ENCODE assay signal across 15 cellular contexts in genomic region chr17:56317351-56318208, GRCh38.
A peak's percentile ranks its signal among the peaks of the same experiment; 100 is the strongest.
DNase-seq lines count a peak whose midpoint lies in the region; ATAC-seq and TF ChIP-seq lines count a peak whose summit lies in the region.
"Had no signal": no experiment of that assay in that cellular context is flagged by ENCODE, and none has a peak within 500 bp of the region (broad histone marks: within the 10 kb centered on the region; RNA-seq: fewer than 3 reads in every experiment).

No MANE protein-coding gene starts in this region.

- H3K79me2 ChIP-seq in DND-41 (ENCODE audit: insufficient read depth, low read length) = no peaks in the 10 kb centered on the region

- TF ChIP-seq CTCF in DND-41 (IDR thresholded peaks at IDR 0.05; ENCODE audit: borderline replicate concordance, extremely low read depth, low read length, poor library complexity, severe bottlenecking) = no peak
- TF ChIP-seq CTCF in suprapubic skin (IDR thresholded peaks at IDR 0.05) = no peak

- H3K36me3 ChIP-seq in DND-41 (ENCODE audit: insufficient read depth, low read length) (no peaks in the 10 kb centered on the region), suprapubic skin (no peaks in the 10 kb centered on the region)

- no peaks in the 10 kb centered on the region for H4K20me1 ChIP-seq in DND-41 (ENCODE audit: insufficient read depth, low read length)

- no peak overlapping the region for H3K4me3 ChIP-seq in DND-41 (ENCODE audit: low read depth in 1 of 2, low read length in 2 of 2)
- H3K4me3 ChIP-seq in suprapubic skin = no peak overlapping the region

- H3K27ac ChIP-seq in DND-41 (ENCODE audit: low read length) (peak overlapping the region; percentile 74), suprapubic skin (no peak overlapping the region)

- H3K4me1 ChIP-seq in DND-41 (ENCODE audit: insufficient read depth, low read length) (peaks cover 69% of the 10 kb centered on the region), suprapubic skin (no peaks in the 10 kb centered on the region)

- H3K27me3 ChIP-seq in DND-41 (ENCODE audit: insufficient read depth, low read length, poor library complexity) = no peaks in the 10 kb centered on the region
- no peaks in the 10 kb centered on the region for H3K27me3 ChIP-seq in suprapubic skin

- 69% methylated on average over 4 of the region's 4 CpGs for WGBS in suprapubic skin

- H3K9ac ChIP-seq in DND-41 (ENCODE audit: low read depth, low read length) = peak overlapping the region; percentile 9; the same call in 1 of the 2 replicates
- H3K9ac ChIP-seq: SK-N-SH had no signal

- peak; percentile 26 for DNase-seq in DND-41
- DNase-seq in HCEC 1CT = peak; percentile 29
- peak; percentile 1 for DNase-seq in NCI-H2029 treated with DMSO at 0.1 percent for 48 hours (lab: John Stamatoyannopoulos, UW)
- peak; percentile 12 for DNase-seq in glomerular endothelial cell (ENCODE audit: extremely low read depth, low read depth, low spot score)
- no peak for DNase-seq in GDM1 (lab: John Stamatoyannopoulos, UW)
- no peak for DNase-seq in suprapubic skin (ENCODE audit: low spot score in 2 of 2)
- no peak for DNase-seq in activated CD8-positive, alpha-beta memory T cell treated with anti-CD3 and anti-CD28 coated beads for 24 hours
- no peak for DNase-seq in NCI-H2227 (lab: John Stamatoyannopoulos, UW; ENCODE audit: unreplicated experiment)
- DNase-seq: ACHN; CD4-positive, alpha-beta T cell; DMS79 treated with DMSO at 0.1 percent for 48 hours; NCI-H1436; NCI-H446; PC-3; SK-N-SH had no signal

- peak overlapping the region; percentile 61; the same call in 1 of the 2 replicates for H2AFZ ChIP-seq in DND-41 (ENCODE audit: low read depth, low read length)

- no peak overlapping the region; the same call in 1 of the 2 replicates for H3K4me2 ChIP-seq in DND-41 (ENCODE audit: insufficient read depth, low read length)
- H3K4me2 ChIP-seq: SK-N-SH had no signal

- peak; percentile 63 for ATAC-seq in DND-41 (ENCODE audit: insufficient read depth, low read depth)
- ATAC-seq: PC-3 had no signal

- TF ChIP-seq EP300 in suprapubic skin (IDR thresholded peaks at IDR 0.05) = no peak

- H3K9me3 ChIP-seq in DND-41 (ENCODE audit: insufficient read depth, low read length, severe bottlenecking) (no peaks in the 10 kb centered on the region), suprapubic skin (no peaks in the 10 kb centered on the region)
- H3K9me3 ChIP-seq: SK-N-SH had no signal

- TF ChIP-seq POLR2A in suprapubic skin (IDR thresholded peaks at IDR 0.05) = no peak

Comparison
In these comparisons a context has a peak if more than half of its experiments do, and no peak if none do; other contexts are left out.
1. DNase-seq: peak in DND-41 (single experiment), HCEC 1CT (single experiment), NCI-H2029 treated with DMSO at 0.1 percent for 48 hours (single experiment) and glomerular endothelial cell (single experiment); none in GDM1 (single experiment), suprapubic skin (0 of 2), activated CD8-positive, alpha-beta memory T cell treated with anti-CD3 and anti-CD28 coated beads for 24 hours (single experiment) and NCI-H2227 (single experiment).